14 cellular contexts compared by ENCODE assay signal in genomic region chr12:67526129-67526528, GRCh38.
A peak's percentile ranks its signal among the peaks of the same experiment; 100 is the strongest.
DNase-seq lines count a peak whose midpoint lies in the region; ATAC-seq and TF ChIP-seq lines count a peak whose summit lies in the region.
"Had no signal": no experiment of that assay in that cellular context is flagged by ENCODE, and none has a peak within 500 bp of the region (broad histone marks: within the 10 kb centered on the region; RNA-seq: fewer than 3 reads in every experiment).

No MANE protein-coding gene starts in this region.

- H3K18ac ChIP-seq in H9 (ENCODE audit: insufficient read length, low read depth, low read length) = no peak overlapping the region

- H3K9ac ChIP-seq in H9 (ENCODE audit: extremely low read depth, insufficient read length, low read length) (no peak overlapping the region), iPS-20b (ENCODE audit: low read depth, low read length) (peak overlapping the region; percentile 44; the same call in 1 of the 2 replicates)

- POLR2A ChIA-PET in WTC11 (lab: Charles Lee) = no interaction called here

- H3K9me3 Mint-ChIP-seq in H9 (no peaks in the 10 kb centered on the region), WTC11 (peaks cover 5% of the 10 kb centered on the region; the same call in 1 of the 2 replicates)
- H3K9me3 Mint-ChIP-seq: CD8-positive, alpha-beta T cell had no signal

- H3K23me2 ChIP-seq in H9 (ENCODE audit: insufficient read length, low read depth, low read length, poor library complexity, severe bottlenecking) = no peaks in the 10 kb centered on the region

- H3K14ac ChIP-seq in H9 (ENCODE audit: insufficient read depth, low read length) = no peak overlapping the region

- H2AFZ ChIP-seq in H9 (ENCODE audit: low read length) = no peak overlapping the region

- H3K4me1 ChIP-seq in H9 (ENCODE audit: insufficient read depth, low read length) (peaks cover 10% of the 10 kb centered on the region; the same call in 1 of the 2 replicates), iPS-20b (ENCODE audit: insufficient read depth, low read length) (peaks cover 24% of the 10 kb centered on the region)

- no peak overlapping the region for H3K56ac ChIP-seq in H9 (ENCODE audit: insufficient read length, low read depth, low read length)

- no peaks in the 10 kb centered on the region for H4K20me1 ChIP-seq in H9 (ENCODE audit: control insufficient read depth, insufficient read depth, insufficient read length)

- no peak overlapping the region for H2AK5ac ChIP-seq in H9 (ENCODE audit: insufficient read length, low read length)

- no peaks in the 10 kb centered on the region for H3K9me3 ChIP-seq in H9 (ENCODE audit: control insufficient read depth, low read depth, low read length)
- no peaks in the 10 kb centered on the region for H3K9me3 ChIP-seq in iPS-20b (ENCODE audit: insufficient read depth, low read depth, low read length)

- H2BK15ac ChIP-seq in H9 (ENCODE audit: low read depth, low read length) = no peak overlapping the region

- H2BK120ac ChIP-seq in H9 (ENCODE audit: low read depth, low read length, poor library complexity, severe bottlenecking) = no peak overlapping the region

- no peak overlapping the region for H3K4ac ChIP-seq in H9 (ENCODE audit: low read depth, low read length)

- DNase-seq in activated CD4-positive, CD25-positive, alpha-beta regulatory T cell treated with anti-CD3 and anti-CD28 coated beads, Interleukin-2, amount 50 U/mL, for 72 hours = no peak
- DNase-seq in H9 (no peak), WTC11 (ENCODE audit: low spot score) (no peak), DMS79 treated with DMSO at 0.1 percent for 48 hours (lab: John Stamatoyannopoulos, UW) (no peak), NCI-H146 (lab: John Stamatoyannopoulos, UW) (no peak)
- DNase-seq: ACHN; C1 segment of cervical spinal cord; CD8-positive, alpha-beta T cell; COR-L47; DMS153; H7 had no signal

- no peak overlapping the region for H3K23ac ChIP-seq in H9 (ENCODE audit: insufficient read length, low read depth, low read length)

- peak overlapping the region; percentile 15 for H3K27ac ChIP-seq in H9 (ENCODE audit: insufficient read length, low read depth, low read length)
- H3K27ac ChIP-seq in iPS-20b (ENCODE audit: low read length) = peak overlapping the region; percentile 72

- no peak overlapping the region for H4K91ac ChIP-seq in H9 (ENCODE audit: insufficient read length, low read depth, low read length)

- ATAC-seq in activated CD4-positive, CD25-positive, alpha-beta regulatory T cell treated with anti-CD3 and anti-CD28 coated beads, Interleukin-2, amount 50 U/mL, for 24 hours = peak; percentile 41 to 44
- ATAC-seq in WTC11 = no peak
- ATAC-seq: CD8-positive, alpha-beta T cell had no signal

- TF ChIP-seq CTCF in H9 (conservative IDR thresholded peaks at IDR 0.05) (no peak), WTC11 (IDR thresholded peaks at IDR 0.05) (no peak)

- H3K4me2 ChIP-seq in H9 (ENCODE audit: insufficient read depth, insufficient read length, low read length) = no peak overlapping the region

- H3T11ph ChIP-seq in H9 (ENCODE audit: low read length) = no peak overlapping the region

- H3K79me1 ChIP-seq in H9 (ENCODE audit: insufficient read depth, low read depth, low read length, poor library complexity, severe bottlenecking) = no peaks in the 10 kb centered on the region

- no peaks in the 10 kb centered on the region for H3K36me3 Mint-ChIP-seq in H9 (ENCODE audit: insufficient read depth in 1 of 3, low read depth in 3 of 3)
- no peaks in the 10 kb centered on the region for H3K36me3 Mint-ChIP-seq in WTC11
- H3K36me3 Mint-ChIP-seq: CD8-positive, alpha-beta T cell had no signal

- no peaks in the 10 kb centered on the region; the same call in none of the 2 replicates for H3K27me3 Mint-ChIP-seq in H9 (ENCODE audit: low read depth)
- H3K27me3 Mint-ChIP-seq in WTC11 (ENCODE audit: low read depth) = peaks cover 4% of the 10 kb centered on the region

- H3K27me3 ChIP-seq in H9 (ENCODE audit: insufficient read depth, low read length) = no peaks in the 10 kb centered on the region
- no peaks in the 10 kb centered on the region for H3K27me3 ChIP-seq in iPS-20b (ENCODE audit: insufficient read depth, low read length)

- H3K4me3 Mint-ChIP-seq in H9 (no peak overlapping the region), WTC11 (no peak overlapping the region)
- H3K4me3 Mint-ChIP-seq: B cell; CD8-positive, alpha-beta T cell had no signal

- no peaks in the 10 kb centered on the region for H3K79me2 ChIP-seq in H9 (ENCODE audit: insufficient read depth, low read length)

- no peak overlapping the region for H4K8ac ChIP-seq in H9 (replicated peaks; ENCODE audit: insufficient read length, low read depth, low read length)

- H3K27ac Mint-ChIP-seq in H9 = peak overlapping the region; percentile 21 to 97 (median 88); a peak in 5 of 7 replicates
- H3K27ac Mint-ChIP-seq in WTC11 = peak overlapping the region; percentile 54; the same call in 1 of the 2 replicates
- H3K27ac Mint-ChIP-seq: B cell; CD8-positive, alpha-beta T cell had no signal

- H3K4me1 Mint-ChIP-seq in H9 = peaks cover 42 to 50% of the 10 kb centered on the region in 2 experiments
- peaks cover 57% of the 10 kb centered on the region for H3K4me1 Mint-ChIP-seq in WTC11
- H3K4me1 Mint-ChIP-seq: B cell had no signal

- H2BK12ac ChIP-seq in H9 (ENCODE audit: insufficient read length, low read depth, low read length) = no peak overlapping the region

- H4K5ac ChIP-seq in H9 (ENCODE audit: insufficient read length, low read depth, low read length) = no peak overlapping the region

- no peak overlapping the region for H2BK20ac ChIP-seq in H9 (ENCODE audit: low read depth, low read length, poor library complexity, severe bottlenecking)

- no peak overlapping the region for H2BK5ac ChIP-seq in H9 (ENCODE audit: insufficient read length, low read length)

- CTCF ChIA-PET in WTC11 (lab: Charles Lee) = no interaction called here

- H3K36me3 ChIP-seq in iPS-20b (ENCODE audit: insufficient read depth, low read depth, low read length) = no peaks in the 10 kb centered on the region

- peak overlapping the region; percentile 1; the same call in 1 of the 2 replicates for H3K4me3 ChIP-seq in iPS-20b (ENCODE audit: low read length)

TF ChIP-seq in WTC11, 78 proteins besides CTCF, POLR2A, EP300 and RAD21 (continues in another document):
- no peak for TF ChIP-seq FOXK1 (CRISPR knock-in tag; IDR thresholded peaks at IDR 0.05)
- no peak for TF ChIP-seq NR2C2 (CRISPR knock-in tag; IDR thresholded peaks at IDR 0.05)
- TF ChIP-seq GABPB1 (CRISPR knock-in tag; IDR thresholded peaks at IDR 0.05) = no peak
- TF ChIP-seq, protein P1, sequence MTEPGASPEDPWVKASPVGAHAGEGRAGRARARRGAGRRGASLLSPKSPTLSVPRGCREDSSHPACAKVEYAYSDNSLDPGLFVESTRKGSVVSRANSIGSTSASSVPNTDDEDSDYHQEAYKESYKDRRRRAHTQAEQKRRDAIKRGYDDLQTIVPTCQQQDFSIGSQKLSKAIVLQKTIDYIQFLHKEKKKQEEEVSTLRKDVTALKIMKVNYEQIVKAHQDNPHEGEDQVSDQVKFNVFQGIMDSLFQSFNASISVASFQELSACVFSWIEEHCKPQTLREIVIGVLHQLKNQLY (CRISPR knock-in tag; IDR thresholded peaks at IDR 0.05) = no peak
- TF ChIP-seq NFYB (CRISPR knock-in tag; conservative IDR thresholded peaks at IDR 0.05; ENCODE audit: low read depth) = no peak
- no peak for TF ChIP-seq NFATC4 (CRISPR knock-in tag; IDR thresholded peaks at IDR 0.05)
- TF ChIP-seq E2F1 (CRISPR knock-in tag; IDR thresholded peaks at IDR 0.05) = no peak
- no peak for TF ChIP-seq ZNF416 (CRISPR knock-in tag; IDR thresholded peaks at IDR 0.05)
- TF ChIP-seq, protein P2, sequence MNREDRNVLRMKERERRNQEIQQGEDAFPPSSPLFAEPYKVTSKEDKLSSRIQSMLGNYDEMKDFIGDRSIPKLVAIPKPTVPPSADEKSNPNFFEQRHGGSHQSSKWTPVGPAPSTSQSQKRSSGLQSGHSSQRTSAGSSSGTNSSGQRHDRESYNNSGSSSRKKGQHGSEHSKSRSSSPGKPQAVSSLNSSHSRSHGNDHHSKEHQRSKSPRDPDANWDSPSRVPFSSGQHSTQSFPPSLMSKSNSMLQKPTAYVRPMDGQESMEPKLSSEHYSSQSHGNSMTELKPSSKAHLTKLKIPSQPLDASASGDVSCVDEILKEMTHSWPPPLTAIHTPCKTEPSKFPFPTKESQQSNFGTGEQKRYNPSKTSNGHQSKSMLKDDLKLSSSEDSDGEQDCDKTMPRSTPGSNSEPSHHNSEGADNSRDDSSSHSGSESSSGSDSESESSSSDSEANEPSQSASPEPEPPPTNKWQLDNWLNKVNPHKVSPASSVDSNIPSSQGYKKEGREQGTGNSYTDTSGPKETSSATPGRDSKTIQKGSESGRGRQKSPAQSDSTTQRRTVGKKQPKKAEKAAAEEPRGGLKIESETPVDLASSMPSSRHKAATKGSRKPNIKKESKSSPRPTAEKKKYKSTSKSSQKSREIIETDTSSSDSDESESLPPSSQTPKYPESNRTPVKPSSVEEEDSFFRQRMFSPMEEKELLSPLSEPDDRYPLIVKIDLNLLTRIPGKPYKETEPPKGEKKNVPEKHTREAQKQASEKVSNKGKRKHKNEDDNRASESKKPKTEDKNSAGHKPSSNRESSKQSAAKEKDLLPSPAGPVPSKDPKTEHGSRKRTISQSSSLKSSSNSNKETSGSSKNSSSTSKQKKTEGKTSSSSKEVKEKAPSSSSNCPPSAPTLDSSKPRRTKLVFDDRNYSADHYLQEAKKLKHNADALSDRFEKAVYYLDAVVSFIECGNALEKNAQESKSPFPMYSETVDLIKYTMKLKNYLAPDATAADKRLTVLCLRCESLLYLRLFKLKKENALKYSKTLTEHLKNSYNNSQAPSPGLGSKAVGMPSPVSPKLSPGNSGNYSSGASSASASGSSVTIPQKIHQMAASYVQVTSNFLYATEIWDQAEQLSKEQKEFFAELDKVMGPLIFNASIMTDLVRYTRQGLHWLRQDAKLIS (CRISPR knock-in tag; IDR thresholded peaks at IDR 0.05; ENCODE audit: borderline replicate concordance) = no peak
